ENCODE assay signal across 14 cellular contexts in genomic region chr18:44880170-44880569, GRCh38.
"Had no signal": no experiment of that assay in that cellular context is flagged by ENCODE, and none has a peak within 500 bp of the region (broad histone marks: within the 10 kb centered on the region; RNA-seq: fewer than 3 reads in every experiment).

No MANE protein-coding gene starts in this region.

- H3K4me1 ChIP-seq: colonic mucosa had no signal

- ATAC-seq: activated CD8-positive, alpha-beta T cell treated with anti-CD3 and anti-CD28 coated beads for 36 hours; natural killer cell had no signal

- H3K27ac ChIP-seq: colonic mucosa, heart left ventricle, sigmoid colon had no signal

- H3K4me3 ChIP-seq: colonic mucosa, heart left ventricle, sigmoid colon had no signal

- H3K27me3 ChIP-seq: colonic mucosa, sigmoid colon had no signal

- H3K9me3 ChIP-seq: colonic mucosa, heart left ventricle, sigmoid colon had no signal

- DNase-seq: activated CD4-positive, alpha-beta T cell treated with anti-CD3 and anti-CD28 coated beads, Interleukin-2, amount 10 ng/mL, durations not matched to agents 24 days and 14 days; activated CD8-positive, alpha-beta T cell treated with anti-CD3 and anti-CD28 coated beads for 36 hours; activated naive CD4-positive, alpha-beta T cell treated with anti-CD3 and anti-CD28 coated beads for 36 hours; activated T-cell treated with anti-CD3 and anti-CD28 coated beads, Interleukin-2, amount 50 U/mL, for 1 hour; colonic mucosa; endodermal cell; heart left ventricle; kidney glomerular epithelial cell; natural killer cell; posterior cingulate gyrus; sigmoid colon; stimulated activated CD4-positive, alpha-beta T cell treated with anti-CD3 and anti-CD28 coated beads, Interleukin-4, amount 100 ng/mL, for 4 hours; stimulated activated naive CD4-positive, alpha-beta T cell; T1000 had no signal

- H3K36me3 ChIP-seq: colonic mucosa, heart left ventricle had no signal
